34 cellular contexts compared by ENCODE assay signal in the genomic region with DNA sequence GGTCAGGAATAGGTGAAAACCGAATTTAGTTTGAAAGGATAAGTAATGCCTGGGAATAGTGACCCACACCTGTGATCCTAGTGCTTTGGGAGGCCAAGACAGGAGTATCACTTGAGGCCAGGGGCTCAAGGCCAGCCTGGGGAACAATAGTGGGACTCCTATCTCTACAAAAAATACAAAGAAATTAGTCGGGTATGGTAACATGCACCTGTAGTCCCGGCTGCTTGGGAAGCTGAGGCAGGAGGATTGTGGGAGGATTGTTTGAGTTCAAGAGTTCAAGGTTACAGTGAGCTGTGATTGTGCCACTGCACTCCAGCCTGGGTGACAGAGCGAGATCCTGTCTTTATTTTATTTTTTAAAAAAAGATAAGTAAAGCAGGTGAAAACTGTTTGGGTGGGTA.
"Had no signal": no experiment of that assay in that cellular context is flagged by ENCODE, and none has a peak within 500 bp of the region (broad histone marks: within the 10 kb centered on the region; RNA-seq: fewer than 3 reads in every experiment).

No MANE protein-coding gene starts in this region.

- DNase-seq: Karpas-422, Kasumi-1, KG1, MG63, MM.1S, MV-4-11, NCI-H1048, NCI-H1092, NCI-H1092 treated with DMSO at 0.1 percent for 48 hours, NCI-H1105, NCI-H1105 treated with DMSO at 0.1 percent for 48 hours, NCI-H1417, NCI-H1417 treated with DMSO at 0.1 percent for 48 hours, NCI-H1436, NCI-H1436 treated with DMSO at 0.1 percent for 48 hours, NCI-H146, NCI-H1694, NCI-H1694 treated with DMSO at 0.1 percent for 48 hours, NCI-H187, NCI-H187 treated with DMSO at 0.1 percent for 48 hours, NCI-H1930, NCI-H2029, NCI-H2029 treated with DMSO at 0.1 percent for 48 hours, NCI-H2081, NCI-H2081 treated with DMSO at 0.1 percent for 48 hours, NCI-H2107, NCI-H2171, NCI-H2171 treated with DMSO at 0.1 percent for 48 hours, NCI-H2227 treated with DMSO at 0.1 percent for 48 hours, NCI-H226, NCI-H345, NCI-H446, NCI-H446 treated with DMSO at 0.1 percent for 48 hours had no signal

- H3K27ac ChIP-seq: KMS-11 had no signal

- H3K4me2 ChIP-seq: KMS-11 had no signal

- H3K36me3 ChIP-seq: MG63 had no signal

- H3K9ac ChIP-seq: KMS-11 had no signal

- H3K9me3 ChIP-seq: MG63 had no signal

- H3K27me3 ChIP-seq: MG63 had no signal

- H3K4me3 ChIP-seq: MG63 had no signal
